ENCODE assay signal across 2 cellular contexts in genomic region chr5:36297653-36298052, GRCh38.
TF ChIP-seq lines count a peak whose summit lies in the region.

No MANE protein-coding gene starts in this region.

TF ChIP-seq in A549, 52 proteins besides CTCF, POLR2A, EP300 and RAD21:
- no peak for TF ChIP-seq HMGXB4 (CRISPR knock-in tag; IDR thresholded peaks at IDR 0.05; ENCODE audit: borderline replicate concordance)
- peak; percentile 71 for TF ChIP-seq MAFK (IDR thresholded peaks at IDR 0.05; ENCODE audit: partially characterized antibody)

TF ChIP-seq in IMR-90, 13 proteins besides CTCF, POLR2A, EP300 and RAD21 (continued from another document):
- TF ChIP-seq USF2 (IDR thresholded peaks at IDR 0.05; ENCODE audit: low read depth, low read length) (no peak), ELK1 (IDR thresholded peaks at IDR 0.05; ENCODE audit: borderline replicate concordance, low read depth, low read length) (no peak), FOS (IDR thresholded peaks at IDR 0.05; ENCODE audit: low read depth, low read length) (no peak), MAFK (IDR thresholded peaks at IDR 0.05; ENCODE audit: low read depth, low read length) (peak; percentile 56), RCOR1 (IDR thresholded peaks at IDR 0.05; ENCODE audit: insufficient replicate concordance, low read length) (no peak), SMC3 (IDR thresholded peaks at IDR 0.05; ENCODE audit: low read depth, low read length) (no peak)
